1 cellular context compared by ENCODE assay signal in the genomic region with DNA sequence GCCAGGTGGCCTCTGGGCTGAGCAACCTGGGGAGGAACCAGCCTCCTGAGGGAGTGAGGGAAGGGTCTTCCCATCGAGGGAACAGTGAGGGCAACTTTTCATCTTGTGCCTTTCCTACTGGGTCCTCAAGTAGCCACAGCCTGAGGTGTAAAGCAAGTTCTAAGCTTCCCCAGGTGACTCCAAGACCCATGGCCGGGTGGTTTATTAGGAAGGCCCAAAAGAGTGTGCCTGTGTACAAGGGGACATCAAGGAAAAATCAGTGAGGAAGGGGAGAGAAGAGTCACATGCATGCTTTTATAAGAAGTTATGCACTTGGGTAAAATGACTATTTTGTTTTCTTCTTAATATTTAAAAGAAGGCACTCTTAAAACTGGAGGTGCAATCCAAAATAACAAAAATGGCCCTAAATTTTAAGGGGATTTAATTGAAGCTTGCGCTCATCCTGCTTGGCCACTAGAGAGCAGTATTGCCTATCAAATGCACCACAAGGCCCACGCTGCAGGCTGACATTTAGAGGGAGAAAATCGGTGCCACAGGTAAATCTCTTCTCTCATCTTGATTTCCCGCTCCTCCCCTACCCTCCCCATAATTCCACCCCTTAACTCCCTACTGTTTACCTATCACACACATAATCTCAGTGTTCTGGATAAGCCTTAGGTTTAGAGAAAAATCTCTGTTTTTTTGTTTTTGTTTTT.
A peak's percentile ranks its signal among the peaks of the same experiment; 100 is the strongest.
TF ChIP-seq lines count a peak whose summit lies in the region.

No MANE protein-coding gene starts in this region.

TF ChIP-seq in K562, 482 proteins besides CTCF, POLR2A, EP300 and RAD21 (continued from another document and continues in another):
- TF ChIP-seq, protein P1, sequence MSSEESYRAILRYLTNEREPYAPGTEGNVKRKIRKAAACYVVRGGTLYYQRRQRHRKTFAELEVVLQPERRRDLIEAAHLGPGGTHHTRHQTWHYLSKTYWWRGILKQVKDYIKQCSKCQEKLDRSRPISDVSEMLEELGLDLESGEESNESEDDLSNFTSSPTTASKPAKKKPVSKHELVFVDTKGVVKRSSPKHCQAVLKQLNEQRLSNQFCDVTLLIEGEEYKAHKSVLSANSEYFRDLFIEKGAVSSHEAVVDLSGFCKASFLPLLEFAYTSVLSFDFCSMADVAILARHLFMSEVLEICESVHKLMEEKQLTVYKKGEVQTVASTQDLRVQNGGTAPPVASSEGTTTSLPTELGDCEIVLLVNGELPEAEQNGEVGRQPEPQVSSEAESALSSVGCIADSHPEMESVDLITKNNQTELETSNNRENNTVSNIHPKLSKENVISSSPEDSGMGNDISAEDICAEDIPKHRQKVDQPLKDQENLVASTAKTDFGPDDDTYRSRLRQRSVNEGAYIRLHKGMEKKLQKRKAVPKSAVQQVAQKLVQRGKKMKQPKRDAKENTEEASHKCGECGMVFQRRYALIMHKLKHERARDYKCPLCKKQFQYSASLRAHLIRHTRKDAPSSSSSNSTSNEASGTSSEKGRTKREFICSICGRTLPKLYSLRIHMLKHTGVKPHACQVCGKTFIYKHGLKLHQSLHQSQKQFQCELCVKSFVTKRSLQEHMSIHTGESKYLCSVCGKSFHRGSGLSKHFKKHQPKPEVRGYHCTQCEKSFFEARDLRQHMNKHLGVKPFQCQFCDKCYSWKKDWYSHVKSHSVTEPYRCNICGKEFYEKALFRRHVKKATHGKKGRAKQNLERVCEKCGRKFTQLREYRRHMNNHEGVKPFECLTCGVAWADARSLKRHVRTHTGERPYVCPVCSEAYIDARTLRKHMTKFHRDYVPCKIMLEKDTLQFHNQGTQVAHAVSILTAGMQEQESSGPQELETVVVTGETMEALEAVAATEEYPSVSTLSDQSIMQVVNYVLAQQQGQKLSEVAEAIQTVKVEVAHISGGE (CRISPR knock-in tag; IDR thresholded peaks at IDR 0.05) = no peak
- TF ChIP-seq NFIC (IDR thresholded peaks at IDR 0.05) (no peak), STAG1 (CRISPR knock-in tag; IDR thresholded peaks at IDR 0.05; ENCODE audit: borderline replicate concordance) (peak; percentile 75; the same call in 1 of the 2 replicates), ZNF24 (IDR thresholded peaks at IDR 0.05) (no peak), RCOR1 (IDR thresholded peaks at IDR 0.05; ENCODE audit: borderline replicate concordance in 1 of 2, low read depth in 2 of 2, low read length in 2 of 2) (peak in 1 of 2 experiments; percentile 36; a peak in 1 of 4 replicates), CBFA2T2 (conservative IDR thresholded peaks at IDR 0.05) (no peak), GATA2 (CRISPR knock-in tag; IDR thresholded peaks at IDR 0.05) (no peak), ZNF717 (CRISPR knock-in tag; IDR thresholded peaks at IDR 0.05) (no peak), FOSL1 (tag; conservative IDR thresholded peaks at IDR 0.05) (no peak), ZFP30 (CRISPR knock-in tag; IDR thresholded peaks at IDR 0.05; ENCODE audit: borderline replicate concordance) (no peak), EGR1 (conservative IDR thresholded peaks at IDR 0.05) (peak; percentile 25; the same call in 1 of the 2 replicates), NCOA4 (IDR thresholded peaks at IDR 0.05; ENCODE audit: partially characterized antibody) (no peak), ETS2 (tag; IDR thresholded peaks at IDR 0.05; ENCODE audit: borderline replicate concordance, poor library complexity, severe bottlenecking) (no peak), TAL1 (IDR thresholded peaks at IDR 0.05) (no peak), ILF3 (IDR thresholded peaks at IDR 0.05; ENCODE audit: borderline replicate concordance) (no peak), CC2D1A (IDR thresholded peaks at IDR 0.05) (0 out of 2 replicates have a peak, but pooled peaks have one; percentile 43), CBX1 (IDR thresholded peaks at IDR 0.05; ENCODE audit: low read depth) (no peak), KDM1A (IDR thresholded peaks at IDR 0.05) (peak; percentile 41 to 43; a peak in 3 of 4 replicates), ZEB2 (IDR thresholded peaks at IDR 0.05) (no peak), HLTF (IDR thresholded peaks at IDR 0.05) (no peak), JUND (IDR thresholded peaks at IDR 0.05; ENCODE audit: borderline replicate concordance, low read depth, low read length) (0 out of 2 replicates have a peak, but pooled peaks have one; percentile 12), JUND (tag; IDR thresholded peaks at IDR 0.05; ENCODE audit: borderline replicate concordance, low read depth, low read length) (no peak), SMC3 (conservative IDR thresholded peaks at IDR 0.05; ENCODE audit: insufficient read depth, low read depth, low read length) (peak; percentile 93), MTA1 (IDR thresholded peaks at IDR 0.05; ENCODE audit: borderline replicate concordance) (no peak), ATF7 (IDR thresholded peaks at IDR 0.05) (no peak), ARID2 (IDR thresholded peaks at IDR 0.05) (peak; percentile 73), MYC (IDR thresholded peaks at IDR 0.05; ENCODE audit: low read depth, low read length) (peak; percentile 53; the same call in 1 of the 2 replicates), MYC (CRISPR knock-in tag; IDR thresholded peaks at IDR 0.05; ENCODE audit: borderline replicate concordance, low read depth) (no peak)
- TF ChIP-seq, protein P2, sequence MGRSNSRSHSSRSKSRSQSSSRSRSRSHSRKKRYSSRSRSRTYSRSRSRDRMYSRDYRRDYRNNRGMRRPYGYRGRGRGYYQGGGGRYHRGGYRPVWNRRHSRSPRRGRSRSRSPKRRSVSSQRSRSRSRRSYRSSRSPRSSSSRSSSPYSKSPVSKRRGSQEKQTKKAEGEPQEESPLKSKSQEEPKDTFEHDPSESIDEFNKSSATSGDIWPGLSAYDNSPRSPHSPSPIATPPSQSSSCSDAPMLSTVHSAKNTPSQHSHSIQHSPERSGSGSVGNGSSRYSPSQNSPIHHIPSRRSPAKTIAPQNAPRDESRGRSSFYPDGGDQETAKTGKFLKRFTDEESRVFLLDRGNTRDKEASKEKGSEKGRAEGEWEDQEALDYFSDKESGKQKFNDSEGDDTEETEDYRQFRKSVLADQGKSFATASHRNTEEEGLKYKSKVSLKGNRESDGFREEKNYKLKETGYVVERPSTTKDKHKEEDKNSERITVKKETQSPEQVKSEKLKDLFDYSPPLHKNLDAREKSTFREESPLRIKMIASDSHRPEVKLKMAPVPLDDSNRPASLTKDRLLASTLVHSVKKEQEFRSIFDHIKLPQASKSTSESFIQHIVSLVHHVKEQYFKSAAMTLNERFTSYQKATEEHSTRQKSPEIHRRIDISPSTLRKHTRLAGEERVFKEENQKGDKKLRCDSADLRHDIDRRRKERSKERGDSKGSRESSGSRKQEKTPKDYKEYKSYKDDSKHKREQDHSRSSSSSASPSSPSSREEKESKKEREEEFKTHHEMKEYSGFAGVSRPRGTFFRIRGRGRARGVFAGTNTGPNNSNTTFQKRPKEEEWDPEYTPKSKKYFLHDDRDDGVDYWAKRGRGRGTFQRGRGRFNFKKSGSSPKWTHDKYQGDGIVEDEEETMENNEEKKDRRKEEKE (IDR thresholded peaks at IDR 0.05; ENCODE audit: borderline replicate concordance in 1 of 2, control insufficient read depth in 1 of 2, low read depth in 2 of 2, low read length in 1 of 2) = no peak
- TF ChIP-seq, protein P3, sequence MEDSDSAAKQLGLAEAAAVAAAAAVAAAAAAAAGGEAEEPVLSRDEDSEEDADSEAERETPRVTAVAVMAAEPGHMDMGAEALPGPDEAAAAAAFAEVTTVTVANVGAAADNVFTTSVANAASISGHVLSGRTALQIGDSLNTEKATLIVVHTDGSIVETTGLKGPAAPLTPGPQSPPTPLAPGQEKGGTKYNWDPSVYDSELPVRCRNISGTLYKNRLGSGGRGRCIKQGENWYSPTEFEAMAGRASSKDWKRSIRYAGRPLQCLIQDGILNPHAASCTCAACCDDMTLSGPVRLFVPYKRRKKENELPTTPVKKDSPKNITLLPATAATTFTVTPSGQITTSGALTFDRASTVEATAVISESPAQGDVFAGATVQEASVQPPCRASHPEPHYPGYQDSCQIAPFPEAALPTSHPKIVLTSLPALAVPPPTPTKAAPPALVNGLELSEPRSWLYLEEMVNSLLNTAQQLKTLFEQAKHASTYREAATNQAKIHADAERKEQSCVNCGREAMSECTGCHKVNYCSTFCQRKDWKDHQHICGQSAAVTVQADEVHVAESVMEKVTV (CRISPR knock-in tag; IDR thresholded peaks at IDR 0.05) = peak; percentile 86
- TF ChIP-seq, protein P4, sequence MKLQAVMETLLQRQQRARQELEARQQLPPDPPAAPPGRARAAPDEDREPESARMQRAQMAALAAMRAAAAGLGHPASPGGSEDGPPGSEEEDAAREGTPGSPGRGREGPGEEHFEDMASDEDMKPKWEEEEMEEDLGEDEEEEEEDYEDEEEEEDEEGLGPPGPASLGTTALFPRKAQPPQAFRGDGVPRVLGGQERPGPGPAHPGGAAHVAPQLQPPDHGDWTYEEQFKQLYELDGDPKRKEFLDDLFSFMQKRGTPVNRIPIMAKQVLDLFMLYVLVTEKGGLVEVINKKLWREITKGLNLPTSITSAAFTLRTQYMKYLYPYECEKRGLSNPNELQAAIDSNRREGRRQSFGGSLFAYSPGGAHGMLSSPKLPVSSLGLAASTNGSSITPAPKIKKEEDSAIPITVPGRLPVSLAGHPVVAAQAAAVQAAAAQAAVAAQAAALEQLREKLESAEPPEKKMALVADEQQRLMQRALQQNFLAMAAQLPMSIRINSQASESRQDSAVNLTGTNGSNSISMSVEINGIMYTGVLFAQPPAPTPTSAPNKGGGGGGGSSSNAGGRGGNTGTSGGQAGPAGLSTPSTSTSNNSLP (IDR thresholded peaks at IDR 0.05; ENCODE audit: borderline replicate concordance, low read depth, low read length) = peak; percentile 30; the same call in 1 of the 2 replicates
- TF ChIP-seq, protein P5, sequence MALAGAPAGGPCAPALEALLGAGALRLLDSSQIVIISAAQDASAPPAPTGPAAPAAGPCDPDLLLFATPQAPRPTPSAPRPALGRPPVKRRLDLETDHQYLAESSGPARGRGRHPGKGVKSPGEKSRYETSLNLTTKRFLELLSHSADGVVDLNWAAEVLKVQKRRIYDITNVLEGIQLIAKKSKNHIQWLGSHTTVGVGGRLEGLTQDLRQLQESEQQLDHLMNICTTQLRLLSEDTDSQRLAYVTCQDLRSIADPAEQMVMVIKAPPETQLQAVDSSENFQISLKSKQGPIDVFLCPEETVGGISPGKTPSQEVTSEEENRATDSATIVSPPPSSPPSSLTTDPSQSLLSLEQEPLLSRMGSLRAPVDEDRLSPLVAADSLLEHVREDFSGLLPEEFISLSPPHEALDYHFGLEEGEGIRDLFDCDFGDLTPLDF (CRISPR knock-in tag; IDR thresholded peaks at IDR 0.05) = no peak
- TF ChIP-seq, protein P6, sequence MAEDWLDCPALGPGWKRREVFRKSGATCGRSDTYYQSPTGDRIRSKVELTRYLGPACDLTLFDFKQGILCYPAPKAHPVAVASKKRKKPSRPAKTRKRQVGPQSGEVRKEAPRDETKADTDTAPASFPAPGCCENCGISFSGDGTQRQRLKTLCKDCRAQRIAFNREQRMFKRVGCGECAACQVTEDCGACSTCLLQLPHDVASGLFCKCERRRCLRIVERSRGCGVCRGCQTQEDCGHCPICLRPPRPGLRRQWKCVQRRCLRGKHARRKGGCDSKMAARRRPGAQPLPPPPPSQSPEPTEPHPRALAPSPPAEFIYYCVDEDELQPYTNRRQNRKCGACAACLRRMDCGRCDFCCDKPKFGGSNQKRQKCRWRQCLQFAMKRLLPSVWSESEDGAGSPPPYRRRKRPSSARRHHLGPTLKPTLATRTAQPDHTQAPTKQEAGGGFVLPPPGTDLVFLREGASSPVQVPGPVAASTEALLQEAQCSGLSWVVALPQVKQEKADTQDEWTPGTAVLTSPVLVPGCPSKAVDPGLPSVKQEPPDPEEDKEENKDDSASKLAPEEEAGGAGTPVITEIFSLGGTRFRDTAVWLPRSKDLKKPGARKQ (CRISPR knock-in tag; IDR thresholded peaks at IDR 0.05) = peak; percentile 92
- TF ChIP-seq, protein P7, sequence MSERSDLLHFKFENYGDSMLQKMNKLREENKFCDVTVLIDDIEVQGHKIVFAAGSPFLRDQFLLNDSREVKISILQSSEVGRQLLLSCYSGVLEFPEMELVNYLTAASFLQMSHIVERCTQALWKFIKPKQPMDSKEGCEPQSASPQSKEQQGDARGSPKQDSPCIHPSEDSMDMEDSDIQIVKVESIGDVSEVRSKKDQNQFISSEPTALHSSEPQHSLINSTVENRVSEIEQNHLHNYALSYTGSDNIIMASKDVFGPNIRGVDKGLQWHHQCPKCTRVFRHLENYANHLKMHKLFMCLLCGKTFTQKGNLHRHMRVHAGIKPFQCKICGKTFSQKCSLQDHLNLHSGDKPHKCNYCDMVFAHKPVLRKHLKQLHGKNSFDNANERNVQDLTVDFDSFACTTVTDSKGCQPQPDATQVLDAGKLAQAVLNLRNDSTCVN (CRISPR knock-in tag; IDR thresholded peaks at IDR 0.05) = no peak
- TF ChIP-seq, protein P8, sequence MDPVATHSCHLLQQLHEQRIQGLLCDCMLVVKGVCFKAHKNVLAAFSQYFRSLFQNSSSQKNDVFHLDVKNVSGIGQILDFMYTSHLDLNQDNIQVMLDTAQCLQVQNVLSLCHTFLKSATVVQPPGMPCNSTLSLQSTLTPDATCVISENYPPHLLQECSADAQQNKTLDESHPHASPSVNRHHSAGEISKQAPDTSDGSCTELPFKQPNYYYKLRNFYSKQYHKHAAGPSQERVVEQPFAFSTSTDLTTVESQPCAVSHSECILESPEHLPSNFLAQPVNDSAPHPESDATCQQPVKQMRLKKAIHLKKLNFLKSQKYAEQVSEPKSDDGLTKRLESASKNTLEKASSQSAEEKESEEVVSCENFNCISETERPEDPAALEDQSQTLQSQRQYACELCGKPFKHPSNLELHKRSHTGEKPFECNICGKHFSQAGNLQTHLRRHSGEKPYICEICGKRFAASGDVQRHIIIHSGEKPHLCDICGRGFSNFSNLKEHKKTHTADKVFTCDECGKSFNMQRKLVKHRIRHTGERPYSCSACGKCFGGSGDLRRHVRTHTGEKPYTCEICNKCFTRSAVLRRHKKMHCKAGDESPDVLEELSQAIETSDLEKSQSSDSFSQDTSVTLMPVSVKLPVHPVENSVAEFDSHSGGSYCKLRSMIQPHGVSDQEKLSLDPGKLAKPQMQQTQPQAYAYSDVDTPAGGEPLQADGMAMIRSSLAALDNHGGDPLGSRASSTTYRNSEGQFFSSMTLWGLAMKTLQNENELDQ (CRISPR knock-in tag; IDR thresholded peaks at IDR 0.05; ENCODE audit: borderline replicate concordance) = no peak
- TF ChIP-seq, protein P9, sequence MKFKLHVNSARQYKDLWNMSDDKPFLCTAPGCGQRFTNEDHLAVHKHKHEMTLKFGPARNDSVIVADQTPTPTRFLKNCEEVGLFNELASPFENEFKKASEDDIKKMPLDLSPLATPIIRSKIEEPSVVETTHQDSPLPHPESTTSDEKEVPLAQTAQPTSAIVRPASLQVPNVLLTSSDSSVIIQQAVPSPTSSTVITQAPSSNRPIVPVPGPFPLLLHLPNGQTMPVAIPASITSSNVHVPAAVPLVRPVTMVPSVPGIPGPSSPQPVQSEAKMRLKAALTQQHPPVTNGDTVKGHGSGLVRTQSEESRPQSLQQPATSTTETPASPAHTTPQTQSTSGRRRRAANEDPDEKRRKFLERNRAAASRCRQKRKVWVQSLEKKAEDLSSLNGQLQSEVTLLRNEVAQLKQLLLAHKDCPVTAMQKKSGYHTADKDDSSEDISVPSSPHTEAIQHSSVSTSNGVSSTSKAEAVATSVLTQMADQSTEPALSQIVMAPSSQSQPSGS (CRISPR knock-in tag; IDR thresholded peaks at IDR 0.05) = no peak
